Comparison of ENCODE assay signal across 19 cellular contexts in genomic region chr20:47062226-47062880, GRCh38.
A peak's percentile ranks its signal among the peaks of the same experiment; 100 is the strongest.
DNase-seq lines count a peak whose midpoint lies in the region; ATAC-seq and TF ChIP-seq lines count a peak whose summit lies in the region.
"Had no signal": no experiment of that assay in that cellular context is flagged by ENCODE, and none has a peak within 500 bp of the region (broad histone marks: within the 10 kb centered on the region; RNA-seq: fewer than 3 reads in every experiment).

No MANE protein-coding gene starts in this region.

- H3K79me1 ChIP-seq in trophoblast cell (ENCODE audit: low read length) = no peaks in the 10 kb centered on the region

- ATAC-seq in sciatic nerve = peak; percentile 82
- ATAC-seq in aorta (ENCODE audit: low FRiP score) = peak; percentile 46
- ATAC-seq in GM21526 (IDR thresholded peaks at IDR 0.05; ENCODE audit: low FRiP score, unreplicated experiment) = no peak
- ATAC-seq: HCT116 had no signal

- H3K79me2 ChIP-seq in trophoblast cell (ENCODE audit: control insufficient read depth, insufficient read depth, low read length, poor library complexity) = no peaks in the 10 kb centered on the region

- H3K14ac ChIP-seq in trophoblast cell (ENCODE audit: low read length) = no peak overlapping the region

- TF ChIP-seq POLR2A in adrenal gland (IDR thresholded peaks at IDR 0.05) = no peak

- intact Hi-C loops in sciatic nerve (cut with DNase I) (no loop called here), aorta (cut with DNase I) (no loop called here), adrenal gland (cut with DNase I) (no loop called here)

- H3K9me3 ChIP-seq in esophagus (ENCODE audit: control insufficient read depth in 2 of 2, insufficient read depth in 1 of 2, low read depth in 1 of 2, low read length in 1 of 2) (no peaks in the 10 kb centered on the region), mucosa of rectum (ENCODE audit: control insufficient read depth in 2 of 2, low read length in 2 of 2) (peaks cover 0 to 4% of the 10 kb centered on the region in 2 donors), aorta (ENCODE audit: control insufficient read depth, low read length) (peaks cover 1% of the 10 kb centered on the region), adrenal gland (replicated peaks in 1 of 3) (peaks cover 0 to 7% (median 0%) of the 10 kb centered on the region in 3 donors), trophoblast cell (ENCODE audit: insufficient read depth, low read depth, low read length) (no peaks in the 10 kb centered on the region)

- no peak overlapping the region for H4K12ac ChIP-seq in trophoblast cell (ENCODE audit: low read depth, low read length)

- H2BK5ac ChIP-seq in trophoblast cell (ENCODE audit: low read depth, low read length, poor library complexity) = no peak overlapping the region

- H3K4me3 ChIP-seq in esophagus (ENCODE audit: low read depth in 1 of 2, low read length in 2 of 2) (no peak overlapping the region), mucosa of rectum (ENCODE audit: low read length in 2 of 2) (no peak overlapping the region), aorta (ENCODE audit: low read length in 2 of 2) (no peak overlapping the region), adrenal gland (no peak overlapping the region), trophoblast cell (ENCODE audit: low read depth, low read length) (no peak overlapping the region)

- no peak overlapping the region for H3K18ac ChIP-seq in trophoblast cell (ENCODE audit: low read length)

- no peak overlapping the region for H3K23ac ChIP-seq in trophoblast cell (ENCODE audit: low read length)

- H3K27ac ChIP-seq in esophagus (ENCODE audit: low read depth in 2 of 2, low read length in 1 of 2) (peak overlapping the region; percentile 47 to 49), mucosa of rectum (ENCODE audit: low read depth in 2 of 2, low read length in 2 of 2) (peak overlapping the region; percentile 64 to 67), aorta (ENCODE audit: low read depth in 1 of 2, low read length in 2 of 2) (no peak overlapping the region), adrenal gland (no peak overlapping the region), trophoblast cell (ENCODE audit: low read depth, low read length) (no peak overlapping the region)
- H3K27ac ChIP-seq: RWPE1 had no signal

- H4K8ac ChIP-seq in trophoblast cell (ENCODE audit: low read depth, low read length) = no peak overlapping the region

- H3K4me2 ChIP-seq in trophoblast cell (ENCODE audit: low read length) = no peak overlapping the region

- H2BK12ac ChIP-seq in trophoblast cell (ENCODE audit: low read length) = no peak overlapping the region

- no peak for DNase-seq in sciatic nerve (ENCODE audit: low spot score)
- no peak for DNase-seq in aorta
- DNase-seq in adrenal gland = no peak
- no peak for DNase-seq in trophoblast cell
- DNase-seq: BE2C; DMS79; KG1; NCI-H1105; NCI-H146; NCI-H2029; NCI-H226; NCI-H524; NCI-H774; NK-92 treated with Interleukin-12 subunit alpha and Interleukin-12 subunit beta, amount 100 ng/mL, for 24 hours had no signal

- H3K36me3 ChIP-seq in esophagus (ENCODE audit: control insufficient read depth in 2 of 2, insufficient read depth in 2 of 2, low read length in 1 of 2) (peaks cover 0 to 5% of the 10 kb centered on the region in 2 donors), mucosa of rectum (ENCODE audit: control insufficient read depth in 2 of 2, insufficient read depth in 2 of 2, low read length in 2 of 2) (no peaks in the 10 kb centered on the region), aorta (ENCODE audit: control insufficient read depth in 1 of 2, insufficient read depth in 2 of 2, low read length in 1 of 2) (no peaks in the 10 kb centered on the region), adrenal gland (replicated peaks in 1 of 2) (no peaks in the 10 kb centered on the region), trophoblast cell (ENCODE audit: control insufficient read depth in 1 of 2, insufficient read depth in 2 of 2, low read length in 2 of 2) (peaks cover 0 to 2% of the 10 kb centered on the region in 2 experiments)
- H3K36me3 ChIP-seq: BE2C had no signal

- TF ChIP-seq CTCF in adrenal gland (IDR thresholded peaks at IDR 0.05) = no peak

- WGBS in esophagus, 2 donors = 72 to 77% methylated on average over 14 of the region's 14 CpGs
- WGBS in aorta, 2 donors = 74 to 76% methylated on average over 14 of the region's 14 CpGs
- 69 to 81% (median 79%) methylated on average over 13 to 14 of the region's 14 CpGs for WGBS in adrenal gland, 4 donors
- no CpG with 5 or more reads among the region's 14 CpGs for WGBS in trophoblast cell (ENCODE audit: extremely low coverage, insufficient coverage, insufficient read length)

- no peak overlapping the region for H2AFZ ChIP-seq in trophoblast cell (ENCODE audit: insufficient read depth, low read length, poor library complexity)

- no peak overlapping the region for H2AK5ac ChIP-seq in trophoblast cell (ENCODE audit: low read length)

- peak overlapping the region in 1 of 2 donors; percentile 11 for H3K9ac ChIP-seq in mucosa of rectum (ENCODE audit: low read depth in 1 of 2, low read length in 2 of 2)
- no peak overlapping the region for H3K9ac ChIP-seq in trophoblast cell (ENCODE audit: low read length)

- H3K4ac ChIP-seq in trophoblast cell (ENCODE audit: low read depth, low read length) = no peak overlapping the region

- no peak overlapping the region for H4K91ac ChIP-seq in trophoblast cell (ENCODE audit: low read depth, low read length)

- H3K27me3 ChIP-seq in esophagus (ENCODE audit: control insufficient read depth in 1 of 2, insufficient read depth in 2 of 2, low read length in 2 of 2) = no peaks in the 10 kb centered on the region
- no peaks in the 10 kb centered on the region for H3K27me3 ChIP-seq in mucosa of rectum (ENCODE audit: control insufficient read depth in 2 of 2, insufficient read depth in 2 of 2, low read length in 2 of 2)
- no peaks in the 10 kb centered on the region for H3K27me3 ChIP-seq in aorta (ENCODE audit: control insufficient read depth in 1 of 2, insufficient read depth in 2 of 2, low read length in 1 of 2)
- H3K27me3 ChIP-seq in adrenal gland = no peaks in the 10 kb centered on the region
- H3K27me3 ChIP-seq in trophoblast cell (ENCODE audit: insufficient read depth, low read length) = no peaks in the 10 kb centered on the region
- H3K27me3 ChIP-seq: BE2C had no signal

- no peak overlapping the region for H2BK120ac ChIP-seq in trophoblast cell (ENCODE audit: insufficient read depth, low read length, poor library complexity)

- peaks cover 2 to 8% of the 10 kb centered on the region in 2 donors for H3K4me1 ChIP-seq in esophagus (ENCODE audit: control insufficient read depth in 2 of 2, insufficient read depth in 2 of 2, low read length in 1 of 2)
- peaks cover 0 to 15% of the 10 kb centered on the region in 2 donors for H3K4me1 ChIP-seq in mucosa of rectum (ENCODE audit: control insufficient read depth in 2 of 2, insufficient read depth in 2 of 2, low read length in 2 of 2)
- no peaks in the 10 kb centered on the region for H3K4me1 ChIP-seq in aorta (ENCODE audit: control insufficient read depth in 1 of 2, insufficient read depth in 2 of 2, low read length in 2 of 2)
- H3K4me1 ChIP-seq in adrenal gland (replicated peaks in 1 of 2) = no peaks in the 10 kb centered on the region
- no peaks in the 10 kb centered on the region for H3K4me1 ChIP-seq in trophoblast cell (ENCODE audit: control insufficient read depth in 1 of 2, insufficient read depth in 2 of 2, low read length in 2 of 2)
- H3K4me1 ChIP-seq: BE2C had no signal

Comparison
In these comparisons a context has a peak if more than half of its experiments do, and no peak if none do; other contexts are left out.
1. H3K27ac ChIP-seq: peak in esophagus (2 of 2) and mucosa of rectum (2 of 2); none in aorta (0 of 2), adrenal gland (0 of 5) and trophoblast cell (single experiment).